18 cellular contexts compared by ENCODE assay signal in genomic region chr14:35085441-35085840, GRCh38. TPM values are rescaled to one million over a fixed set of nuclear protein-coding genes. Genes with fewer than 3 reads are reported as not detected.
DNase-seq lines count a peak whose midpoint lies in the region; ATAC-seq and TF ChIP-seq lines count a peak whose summit lies in the region.
"Had no signal": no experiment of that assay in that cellular context is flagged by ENCODE, and none has a peak within 500 bp of the region (broad histone marks: within the 10 kb centered on the region; RNA-seq: fewer than 3 reads in every experiment).

No MANE protein-coding gene starts in this region.

- H3K4me3 ChIP-seq in dorsolateral prefrontal cortex (no peak overlapping the region), neutrophil (ENCODE audit: low read depth in 1 of 2, low read length in 1 of 2) (no peak overlapping the region)
- H3K4me3 ChIP-seq: PC-9, SJSA1 had no signal

- H3K9me3 Mint-ChIP-seq in activated CD8-positive, alpha-beta T cell treated with anti-CD3 and anti-CD28 coated beads, Interleukin-2, amount 10 ng/mL, durations not matched to agents 7 days and 5 days (ENCODE audit: insufficient read depth) = no peaks in the 10 kb centered on the region
- no peaks in the 10 kb centered on the region for H3K9me3 Mint-ChIP-seq in activated CD8-positive, alpha-beta T cell treated with anti-CD3 and anti-CD28 coated beads for 36 hours

- intact Hi-C loops in activated CD8-positive, alpha-beta T cell treated with anti-CD3 and anti-CD28 coated beads for 36 hours (cut with micrococcal nuclease) = no loop called here
- intact Hi-C loops in dorsolateral prefrontal cortex (cut with DNase I) = no loop called here

- peaks cover 42% of the 10 kb centered on the region for H3K36me3 Mint-ChIP-seq in activated CD8-positive, alpha-beta T cell treated with anti-CD3 and anti-CD28 coated beads, Interleukin-2, amount 10 ng/mL, durations not matched to agents 7 days and 5 days (ENCODE audit: low read depth)
- peaks cover 30% of the 10 kb centered on the region for H3K36me3 Mint-ChIP-seq in activated CD8-positive, alpha-beta T cell treated with anti-CD3 and anti-CD28 coated beads for 36 hours (ENCODE audit: low read depth)

- peaks cover 97% of the 10 kb centered on the region for H3K36me3 ChIP-seq in neutrophil

- CTCF ChIA-PET in activated CD8-positive, alpha-beta T cell treated with anti-CD3 and anti-CD28 coated beads, Interleukin-2, amount 10 ng/mL, durations not matched to agents 7 days and 5 days (lab: Charles Lee) = no interaction called here
- CTCF ChIA-PET in activated CD8-positive, alpha-beta T cell treated with anti-CD3 and anti-CD28 coated beads for 36 hours (lab: Charles Lee) = no interaction called here

- ATAC-seq in activated CD8-positive, alpha-beta T cell treated with anti-CD3 and anti-CD28 coated beads, Interleukin-2, amount 10 ng/mL, durations not matched to agents 7 days and 5 days = no peak
- ATAC-seq in activated CD8-positive, alpha-beta T cell treated with anti-CD3 and anti-CD28 coated beads for 36 hours = no peak

- POLR2A ChIA-PET in activated CD8-positive, alpha-beta T cell treated with anti-CD3 and anti-CD28 coated beads, Interleukin-2, amount 10 ng/mL, durations not matched to agents 7 days and 5 days (lab: Charles Lee) = no interaction called here
- POLR2A ChIA-PET in activated CD8-positive, alpha-beta T cell treated with anti-CD3 and anti-CD28 coated beads for 36 hours (lab: Charles Lee) = no interaction called here

- H3K4me1 ChIP-seq in neutrophil (ENCODE audit: control insufficient read depth in 1 of 2, insufficient read depth in 1 of 2, low read depth in 1 of 2, low read length in 1 of 2) = peaks cover 0 to 1% of the 10 kb centered on the region in 2 experiments
- H3K4me1 ChIP-seq: SJSA1 had no signal

- no peak for TF ChIP-seq CTCF in activated CD8-positive, alpha-beta T cell treated with anti-CD3 and anti-CD28 coated beads for 36 hours (IDR thresholded peaks at IDR 0.05)
- no peak for TF ChIP-seq CTCF in dorsolateral prefrontal cortex (IDR thresholded peaks at IDR 0.05 in 54 of 56, conservative IDR thresholded peaks at IDR 0.05 in 2 of 56; ENCODE audit: low read depth in 1 of 56, partially characterized antibody in 56 of 56)
- no peak for TF ChIP-seq CTCF in neutrophil (IDR thresholded peaks at IDR 0.05)

- no peaks in the 10 kb centered on the region for H3K27me3 Mint-ChIP-seq in activated CD8-positive, alpha-beta T cell treated with anti-CD3 and anti-CD28 coated beads, Interleukin-2, amount 10 ng/mL, durations not matched to agents 7 days and 5 days (ENCODE audit: low read depth)
- H3K27me3 Mint-ChIP-seq in activated CD8-positive, alpha-beta T cell treated with anti-CD3 and anti-CD28 coated beads for 36 hours = no peaks in the 10 kb centered on the region

- no peaks in the 10 kb centered on the region for H3K9me3 ChIP-seq in neutrophil
- H3K9me3 ChIP-seq: Caco-2, SJSA1 had no signal

- H3K4me1 Mint-ChIP-seq in activated CD8-positive, alpha-beta T cell treated with anti-CD3 and anti-CD28 coated beads, Interleukin-2, amount 10 ng/mL, durations not matched to agents 7 days and 5 days (ENCODE audit: low read depth) = no peaks in the 10 kb centered on the region
- H3K4me1 Mint-ChIP-seq in activated CD8-positive, alpha-beta T cell treated with anti-CD3 and anti-CD28 coated beads for 36 hours (ENCODE audit: low read depth) = no peaks in the 10 kb centered on the region

- H3K27ac ChIP-seq in dorsolateral prefrontal cortex = peak overlapping the region in 38 of 59 donors; percentile 1 to 74 (median 40)
- H3K27ac ChIP-seq in neutrophil = peak overlapping the region; percentile 30
- H3K27ac ChIP-seq: KMS-11, PC-9, SJSA1 had no signal

- H3K27me3 ChIP-seq in dorsolateral prefrontal cortex (no peaks in the 10 kb centered on the region), neutrophil (no peaks in the 10 kb centered on the region)
- H3K27me3 ChIP-seq: SJSA1 had no signal

- no peak overlapping the region for H3K4me3 Mint-ChIP-seq in activated CD8-positive, alpha-beta T cell treated with anti-CD3 and anti-CD28 coated beads, Interleukin-2, amount 10 ng/mL, durations not matched to agents 7 days and 5 days
- no peak overlapping the region for H3K4me3 Mint-ChIP-seq in activated CD8-positive, alpha-beta T cell treated with anti-CD3 and anti-CD28 coated beads for 36 hours

- DNase-seq in activated CD8-positive, alpha-beta T cell treated with anti-CD3 and anti-CD28 coated beads, Interleukin-2, amount 10 ng/mL, durations not matched to agents 7 days and 5 days = no peak
- DNase-seq in activated CD8-positive, alpha-beta T cell treated with anti-CD3 and anti-CD28 coated beads for 36 hours = no peak
- DNase-seq in COLO829 (ENCODE audit: low spot score) (peak; percentile 65), dorsolateral prefrontal cortex (no peak), NCI-H226 (no peak), MV-4-11 (lab: John Stamatoyannopoulos, UW) (no peak)
- DNase-seq: C1 segment of cervical spinal cord, Caco-2, EL, H7, NCI-H1092, NCI-H2081 treated with DMSO at 0.1 percent for 48 hours, NCI-H446 treated with DMSO at 0.1 percent for 48 hours, NCI-H748 treated with DMSO at 0.1 percent for 48 hours, PC-9 had no signal

- H3K27ac Mint-ChIP-seq in activated CD8-positive, alpha-beta T cell treated with anti-CD3 and anti-CD28 coated beads, Interleukin-2, amount 10 ng/mL, durations not matched to agents 7 days and 5 days = peak overlapping the region; percentile 27
- H3K27ac Mint-ChIP-seq in activated CD8-positive, alpha-beta T cell treated with anti-CD3 and anti-CD28 coated beads for 36 hours = no peak overlapping the region

RNA-seq across cellular contexts. Expression of gene PPP2R3C, which starts 36.3 kb away (rescaled TPM):
- total RNA-seq in activated CD8-positive, alpha-beta T cell treated with anti-CD3 and anti-CD28 coated beads, Interleukin-2, amount 10 ng/mL, durations not matched to agents 7 days and 5 days = 10 to 100 TPM; 33.3 to 38.6 TPM
- 10 to 100 TPM; 38.2 to 40.7 TPM for total RNA-seq in activated CD8-positive, alpha-beta T cell treated with anti-CD3 and anti-CD28 coated beads for 36 hours
- 10 to 100 TPM; 24.5 to 46.9 (median 33.9) TPM for total RNA-seq in dorsolateral prefrontal cortex

RNA-seq across cellular contexts. Expression of gene PRORP, which starts 36.9 kb away (rescaled TPM):
- total RNA-seq in activated CD8-positive, alpha-beta T cell treated with anti-CD3 and anti-CD28 coated beads, Interleukin-2, amount 10 ng/mL, durations not matched to agents 7 days and 5 days = 10 to 100 TPM; 32.5 to 35.4 TPM
- 10 to 100 TPM; 30.6 to 34.4 TPM for total RNA-seq in activated CD8-positive, alpha-beta T cell treated with anti-CD3 and anti-CD28 coated beads for 36 hours
- 10 to 100 TPM; 13.9 to 33.4 (median 22.8) TPM for total RNA-seq in dorsolateral prefrontal cortex

RNA-seq across cellular contexts. Expression of gene FAM177A1, which starts 39.4 kb away (rescaled TPM):
- 10 to 100 TPM; 40.5 to 41.5 TPM for total RNA-seq in activated CD8-positive, alpha-beta T cell treated with anti-CD3 and anti-CD28 coated beads, Interleukin-2, amount 10 ng/mL, durations not matched to agents 7 days and 5 days
- total RNA-seq in activated CD8-positive, alpha-beta T cell treated with anti-CD3 and anti-CD28 coated beads for 36 hours = 10 to 100 TPM; 28.0 to 35.8 TPM
- total RNA-seq in dorsolateral prefrontal cortex = 100 to 1,000 TPM in 4 of 120 experiments, 10 to 100 TPM in 116; 34.2 to 106 (median 58.8) TPM
